ENCODE assay signal across 9 cellular contexts in genomic region chr1:1237874-1238701, GRCh38. TPM values are rescaled to one million over a fixed set of nuclear protein-coding genes. Genes with fewer than 3 reads are reported as not detected.
A peak's percentile ranks its signal among the peaks of the same experiment; 100 is the strongest.
DNase-seq lines count a peak whose midpoint lies in the region; ATAC-seq, FAIRE-seq and TF ChIP-seq lines count a peak whose summit lies in the region.
"Had no signal": no experiment of that assay in that cellular context is flagged by ENCODE, and none has a peak within 500 bp of the region (broad histone marks: within the 10 kb centered on the region; RNA-seq: fewer than 3 reads in every experiment).

No MANE protein-coding gene starts in this region.

- FAIRE-seq in small intestine (lab: Jason Lieb, UNC), result no peak

- H3K36me3 ChIP-seq in breast epithelium (no peaks in the 10 kb centered on the region), small intestine (ENCODE audit: control insufficient read depth in 2 of 2, insufficient read depth in 2 of 2, low read length in 2 of 2) (no peaks in the 10 kb centered on the region)

- peak; percentile 14 for DNase-seq in NCI-H748 (lab: John Stamatoyannopoulos, UW; ENCODE audit: unreplicated experiment)
- no peak for DNase-seq in NCI-H748 treated with DMSO at 0.1 percent for 48 hours (lab: John Stamatoyannopoulos, UW)
- DNase-seq in breast epithelium (ENCODE audit: low spot score in 2 of 2), result peak; percentile 61 to 68
- DNase-seq in small intestine, result peak; percentile 34
- no peak for DNase-seq in NCI-H2227 (lab: John Stamatoyannopoulos, UW; ENCODE audit: unreplicated experiment)
- no peak for DNase-seq in Right ventricle myocardium inferior (ENCODE audit: missing footprints)
- DNase-seq: GF-D8, NCI-H2227 treated with DMSO at 0.1 percent for 48 hours had no signal

- H3K4me3 ChIP-seq in breast epithelium, result peak overlapping the region in 2 of 3 donors; percentile 2 to 51
- H3K4me3 ChIP-seq in small intestine (ENCODE audit: low read depth in 1 of 2, low read length in 2 of 2), result no peak overlapping the region

- WGBS in small intestine, 3 donors, result 8 to 42% (median 28%) methylated on average over 44 to 48 of the region's 48 CpGs

- intact Hi-C loops in breast epithelium (cut with DNase I; ENCODE audit: low total_unique reads) (loop anchor here (10.0 kb wide), 1 partner anchor 113 kb away; no protein-coding TSS in a partner anchor), Right ventricle myocardium inferior (cut with DNase I) (no loop called here)

- no peak for TF ChIP-seq CTCF in breast epithelium (IDR thresholded peaks at IDR 0.05)

- no peaks in the 10 kb centered on the region for H3K9me3 ChIP-seq in breast epithelium
- no peaks in the 10 kb centered on the region for H3K9me3 ChIP-seq in small intestine (ENCODE audit: control insufficient read depth, low read depth)

- ATAC-seq in Right ventricle myocardium inferior, result no peak

- H3K27ac ChIP-seq in breast epithelium, result peak overlapping the region; percentile 48 to 66
- no peak overlapping the region for H3K27ac ChIP-seq in small intestine (ENCODE audit: low read depth in 1 of 2, low read length in 1 of 2)

- no peak for TF ChIP-seq POLR2A in breast epithelium (IDR thresholded peaks at IDR 0.05)

- H3K27me3 ChIP-seq in breast epithelium (peaks cover 7 to 17% of the 10 kb centered on the region in 2 donors), small intestine (ENCODE audit: control insufficient read depth in 2 of 2, insufficient read depth in 2 of 2, low read length in 2 of 2) (peaks cover 0 to 6% of the 10 kb centered on the region in 2 donors)

- H3K4me1 ChIP-seq in breast epithelium, result peaks cover 0 to 14% of the 10 kb centered on the region in 2 donors
- H3K4me1 ChIP-seq in small intestine (ENCODE audit: control insufficient read depth in 2 of 2, insufficient read depth in 1 of 2, low read depth in 1 of 2, low read length in 1 of 2), result peaks cover 0 to 1% of the 10 kb centered on the region in 2 donors

RNA-seq across cellular contexts. Expression of gene B3GALT6, which starts 6.1 kb away (rescaled TPM):
- total RNA-seq in breast epithelium (10 to 100 TPM; 14.4 to 16.0 (median 14.4) TPM), Right ventricle myocardium inferior (8.3 TPM)
- polyA plus RNA-seq in small intestine, result 10 to 100 TPM in 1 of 3 donors, 1 to 10 TPM in 2; 2.7 to 10.2 (median 3.5) TPM

RNA-seq across cellular contexts. Expression of gene SDF4, which starts 6.3 kb away (rescaled TPM):
- total RNA-seq in breast epithelium, result 100 to 1,000 TPM in 1 of 3 donors, 10 to 100 TPM in 2; 58.0 to 111 (median 79.3) TPM
- 100 to 1,000 TPM in 2 of 3 donors, 10 to 100 TPM in 1; 91.2 to 170 (median 132) TPM for polyA plus RNA-seq in small intestine
- 125 TPM for total RNA-seq in Right ventricle myocardium inferior

RNA-seq across cellular contexts. Expression of gene C1QTNF12, which starts 8.4 kb away (rescaled TPM):
- total RNA-seq in breast epithelium (1 to 10 TPM in 1 of 3 donors, not detected in 2; 2.0 TPM), Right ventricle myocardium inferior (0.57 TPM)
- polyA plus RNA-seq in small intestine, result 100 to 1,000 TPM in 2 of 3 donors, 10 to 100 TPM in 1; 10.6 to 203 (median 157) TPM

RNA-seq across cellular contexts. Expression of gene TNFRSF4, which starts 24.1 kb away (rescaled TPM):
- 1 to 10 TPM in 2 of 3 donors, under 1 TPM in 1; 0.64 to 2.3 (median 1.6) TPM for total RNA-seq in breast epithelium
- 1 to 10 TPM in 2 of 3 donors, not detected in 1; 3.1 to 3.5 TPM for polyA plus RNA-seq in small intestine
- 1.4 TPM for total RNA-seq in Right ventricle myocardium inferior

RNA-seq across cellular contexts. Expression of gene TNFRSF18, which starts 31.7 kb away (rescaled TPM):
- total RNA-seq in breast epithelium (1 to 10 TPM in 2 of 3 donors, not detected in 1; 1.9 to 5.9 TPM), Right ventricle myocardium inferior (not detected)
- polyA plus RNA-seq in small intestine, result 1 to 10 TPM in 2 of 3 donors, not detected in 1; 1.8 to 5.9 TPM
- total RNA-seq: H7 had no signal

Comparison
In these comparisons a context has a peak if more than half of its experiments do, and no peak if none do; other contexts are left out.
1. DNase-seq: peak in NCI-H748 (single experiment), breast epithelium (2 of 2) and small intestine (single experiment); none in NCI-H748 treated with DMSO at 0.1 percent for 48 hours (single experiment), NCI-H2227 (single experiment) and Right ventricle myocardium inferior (single experiment).
2. H3K27ac ChIP-seq: peak in breast epithelium (2 of 2); none in small intestine (0 of 2).
3. H3K4me3 ChIP-seq: peak in breast epithelium (2 of 3); none in small intestine (0 of 2).